Comparison of ENCODE assay signal across 27 cellular contexts in the genomic region with DNA sequence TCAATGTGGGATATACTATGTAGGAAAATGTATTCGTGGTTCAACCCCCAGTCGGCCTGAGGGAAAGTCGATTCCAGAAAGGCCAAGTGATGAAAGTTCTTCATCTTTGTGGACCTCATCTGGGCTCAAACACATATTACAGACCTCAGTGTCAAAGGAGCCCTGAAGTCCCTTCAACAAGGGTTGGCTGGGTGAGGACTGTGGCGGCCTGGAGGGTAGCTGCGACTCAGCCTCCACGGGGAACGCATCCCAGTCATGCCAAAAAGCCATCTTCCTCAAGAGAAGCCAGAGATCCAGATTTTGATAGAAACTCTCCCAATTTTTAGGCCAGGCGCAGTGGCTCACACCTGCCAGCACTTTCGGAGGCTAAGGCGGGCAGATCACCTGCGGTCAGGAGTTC.
"Had no signal": no experiment of that assay in that cellular context is flagged by ENCODE, and none has a peak within 500 bp of the region (broad histone marks: within the 10 kb centered on the region; RNA-seq: fewer than 3 reads in every experiment).

No MANE protein-coding gene starts in this region.

- H3K27ac Mint-ChIP-seq: naive thymus-derived CD8-positive, alpha-beta T cell had no signal

- H3K4me3 ChIP-seq: heart right ventricle, hepatocyte, left lung, lower lobe of right lung, pancreas, prostate gland, skin epidermis, stomach, testis, thyroid gland, transverse colon, upper lobe of left lung, vagina had no signal

- FAIRE-seq: keratinocyte, pancreas had no signal

- ATAC-seq: heart right ventricle; left colon; left lung; lower lobe of right lung; naive thymus-derived CD8-positive, alpha-beta T cell; pancreas; right cardiac atrium; sciatic nerve had no signal

- H3K79me2 ChIP-seq: hepatocyte had no signal

- H3K4me2 ChIP-seq: hepatocyte had no signal

- H3K27ac ChIP-seq: heart right ventricle, hepatocyte, left lung, lower lobe of right lung, pancreas, prostate gland, skin epidermis, stomach, testis, thyroid gland, transverse colon, upper lobe of left lung, vagina had no signal

- H3K36me3 Mint-ChIP-seq: naive thymus-derived CD8-positive, alpha-beta T cell had no signal

- H3K27me3 ChIP-seq: heart right ventricle, hepatocyte, left lung, pancreas, stomach, testis, thyroid gland, transverse colon, upper lobe of left lung, vagina had no signal

- H3K9me3 ChIP-seq: heart right ventricle, left lung, lower lobe of right lung, pancreas, prostate gland, stomach, testis, thyroid gland, transverse colon, upper lobe of left lung, vagina had no signal

- DNase-seq: heart right ventricle; left colon; left lung; lower lobe of right lung; mammary epithelial cell; mesenchymal stem cell; nucleus accumbens; pancreas; retina; right cardiac atrium; stimulated activated CD4-positive, alpha-beta T cell treated with anti-CD3 and anti-CD28 coated beads, Interleukin-12 subunit alpha, Interleukin-12 subunit beta, amount 100 ng/mL, for 4 hours; stimulated activated CD4-positive, alpha-beta T cell treated with anti-CD3 and anti-CD28 coated beads, Interleukin-15, amount 100 ng/mL, for 24 hours; stimulated activated CD4-positive, alpha-beta T cell treated with anti-CD3 and anti-CD28 coated beads, Interleukin-2, amount 100 ng/mL, for 24 hours; stimulated activated CD4-positive, alpha-beta T cell treated with anti-CD3 and anti-CD28 coated beads, Interleukin-4, amount 100 ng/mL, for 1 hour; stimulated activated naive CD4-positive, alpha-beta T cell; stomach; testis; thyroid gland; transverse colon; upper lobe of left lung had no signal

- H3K36me3 ChIP-seq: heart right ventricle, left lung, lower lobe of right lung, pancreas, prostate gland, stomach, thyroid gland, transverse colon, upper lobe of left lung, vagina had no signal

- H2AFZ ChIP-seq: hepatocyte had no signal

- H3K9me3 Mint-ChIP-seq: naive thymus-derived CD8-positive, alpha-beta T cell had no signal

- H3K4me1 ChIP-seq: prostate gland had no signal
